Comparison of ENCODE assay signal across 8 cellular contexts in genomic region chr19:34217952-34218817, GRCh38. TPM values are rescaled to one million over a fixed set of nuclear protein-coding genes. Genes with fewer than 3 reads are reported as not detected.
DNase-seq lines count a peak whose midpoint lies in the region; ATAC-seq, FAIRE-seq and TF ChIP-seq lines count a peak whose summit lies in the region.

No MANE protein-coding gene starts in this region.

- no peak for TF ChIP-seq POLR2A in stomach (IDR thresholded peaks at IDR 0.05)

- no peak for TF ChIP-seq EP300 in stomach (IDR thresholded peaks at IDR 0.05)

- ATAC-seq in GM18498 (IDR thresholded peaks at IDR 0.05; ENCODE audit: unreplicated experiment) (peak; percentile 81), left colon (peak; percentile 55), HG03439 (IDR thresholded peaks at IDR 0.05; ENCODE audit: unreplicated experiment) (no peak)

- intact Hi-C loops in left colon (cut with DNase I, micrococcal nuclease), result no loop called here
- intact Hi-C loops in stomach (cut with DNase I; ENCODE audit: low total_unique reads), result no loop called here

- H3K4me3 ChIP-seq in stomach, result no peak overlapping the region

- H3K4me1 ChIP-seq in stomach, result peaks cover 9 to 31% (median 18%) of the 10 kb centered on the region in 4 donors

- peak; percentile 54 for FAIRE-seq in HTR-8/SVneo (lab: Jason Lieb, UNC)

- no peaks in the 10 kb centered on the region for H3K27me3 ChIP-seq in stomach

- H3K27ac ChIP-seq in stomach, result peak overlapping the region in 4 of 5 donors; percentile 7 to 42 (median 20)

- no peaks in the 10 kb centered on the region for H3K9me3 ChIP-seq in stomach

- 38 to 57% (median 55%) methylated on average over 18 of the region's 18 CpGs for WGBS in stomach, 5 donors

- peak; percentile 87 for DNase-seq in HTR-8/SVneo (ENCODE audit: insufficient read length, low spot score)
- DNase-seq in SHP77 (lab: John Stamatoyannopoulos, UW), result peak; percentile 87 to 89
- peak; percentile 35 for DNase-seq in activated gamma-delta T cell treated with anti-CD3 and anti-CD28 coated beads, Interleukin-2, amount 50 U/mL, for 16 hours (ENCODE audit: low read depth)
- peak in 1 of 2 donors; percentile 23 for DNase-seq in left colon
- peak; percentile 39 for DNase-seq in stomach
- no peak for DNase-seq in mesenteric fat pad (ENCODE audit: low spot score)

- H3K36me3 ChIP-seq in stomach, result peaks cover 32 to 90% (median 82%) of the 10 kb centered on the region in 4 donors

- no peak for TF ChIP-seq CTCF in stomach (IDR thresholded peaks at IDR 0.05)

RNA-seq across cellular contexts. Expression of gene GARRE1, which starts 36.2 kb away (rescaled TPM):
- total RNA-seq in left colon (10 to 100 TPM; 19.6 to 22.0 TPM), stomach (10 to 100 TPM; 12.9 to 60.7 (median 20.1) TPM), mesenteric fat pad (37.7 TPM)
- polyA plus RNA-seq in stomach, result 1 to 10 TPM; 2.1 to 3.6 (median 3.5) TPM

RNA-seq across cellular contexts. Expression of gene LSM14A, which starts 45.9 kb away (rescaled TPM):
- total RNA-seq in left colon, result 10 to 100 TPM; 78.2 to 79.0 TPM
- total RNA-seq in stomach, result 100 to 1,000 TPM in 4 of 5 donors, 10 to 100 TPM in 1; 53.3 to 227 (median 171) TPM
- 10 to 100 TPM; 38.4 to 74.3 (median 51.5) TPM for polyA plus RNA-seq in stomach
- 87.2 TPM for total RNA-seq in mesenteric fat pad
